ENCODE assay signal across 22 cellular contexts in genomic region chr9:90394866-90395265, GRCh38.
"Had no signal": no experiment of that assay in that cellular context is flagged by ENCODE, and none has a peak within 500 bp of the region (broad histone marks: within the 10 kb centered on the region; RNA-seq: fewer than 3 reads in every experiment).

No MANE protein-coding gene starts in this region.

- H3K9me3 Mint-ChIP-seq: activated naive CD4-positive, alpha-beta T cell treated with anti-CD3 and anti-CD28 coated beads, Interleukin-2, amount 50 U/mL, for 72 hours; activated naive CD8-positive, alpha-beta T cell treated with anti-CD3 and anti-CD28 coated beads, Interleukin-2, amount 50 U/mL, for 24 hours; activated T-cell treated with anti-CD3 and anti-CD28 coated beads, Interleukin-2, amount 50 U/mL, for 4 hours; T-helper 1 cell treated with Interleukin-12 subunit alpha and Interleukin-12 subunit beta and Interleukin-4 antibody, amounts not matched to agents 30 μg/mL and 1 μg/mL, for 36 hours; WTC11 had no signal

- H3K36me3 ChIP-seq: ascending aorta had no signal

- DNase-seq: activated CD4-positive, alpha-beta T cell treated with anti-CD3 and anti-CD28 coated beads for 48 hours; activated CD4-positive, alpha-beta T cell treated with anti-CD3 and anti-CD28 coated beads, Interleukin-2, amount 50 U/mL, for 4 hours; activated CD4-positive, CD25-positive, alpha-beta regulatory T cell treated with anti-CD3 and anti-CD28 coated beads, Interleukin-2, amount 50 U/mL, for 72 hours; activated effector memory CD4-positive, alpha-beta T cell treated with anti-CD3 and anti-CD28 coated beads, Interleukin-2, amount 50 U/mL, for 16 hours; activated naive CD4-positive, alpha-beta T cell treated with Interleukin-2 at 50 U/mL for 16 hours; activated naive CD8-positive, alpha-beta T cell treated with anti-CD3 and anti-CD28 coated beads, Interleukin-2, amount 50 U/mL, for 24 hours; activated T-cell treated with anti-CD3 and anti-CD28 coated beads, Interleukin-2, amount 50 U/mL, for 4 hours; amniotic stem cell; body of pancreas; Karpas-422; NCI-H1105 treated with DMSO at 0.1 percent for 48 hours; NCI-H1436 treated with DMSO at 0.1 percent for 48 hours; NCI-H187; NCI-H2081; NCI-H510A treated with DMSO at 0.1 percent for 48 hours; NCI-H69; NK-92 treated with Interleukin-12 subunit alpha and Interleukin-12 subunit beta, amount 100 ng/mL, for 24 hours; SHP77 treated with DMSO at 0.1 percent for 48 hours had no signal

- H3K27ac Mint-ChIP-seq: activated naive CD4-positive, alpha-beta T cell treated with anti-CD3 and anti-CD28 coated beads, Interleukin-2, amount 50 U/mL, for 72 hours; activated naive CD8-positive, alpha-beta T cell treated with anti-CD3 and anti-CD28 coated beads, Interleukin-2, amount 50 U/mL, for 24 hours; T-helper 1 cell treated with Interleukin-12 subunit alpha and Interleukin-12 subunit beta and Interleukin-4 antibody, amounts not matched to agents 30 μg/mL and 1 μg/mL, for 36 hours; WTC11 had no signal

- H3K27ac ChIP-seq: ascending aorta, body of pancreas had no signal

- H3K27me3 ChIP-seq: ascending aorta, body of pancreas had no signal

- H3K36me3 Mint-ChIP-seq: activated naive CD4-positive, alpha-beta T cell treated with anti-CD3 and anti-CD28 coated beads, Interleukin-2, amount 50 U/mL, for 72 hours; WTC11 had no signal

- H3K4me1 Mint-ChIP-seq: activated naive CD8-positive, alpha-beta T cell treated with anti-CD3 and anti-CD28 coated beads, Interleukin-2, amount 50 U/mL, for 24 hours had no signal

- H3K4me3 ChIP-seq: ascending aorta, body of pancreas had no signal

- H3K4me1 ChIP-seq: ascending aorta, body of pancreas had no signal

- ATAC-seq: activated naive CD4-positive, alpha-beta T cell treated with anti-CD3 and anti-CD28 coated beads, Interleukin-2, amount 50 U/mL, for 72 hours; activated naive CD8-positive, alpha-beta T cell treated with anti-CD3 and anti-CD28 coated beads, Interleukin-2, amount 50 U/mL, for 24 hours; activated T-cell treated with anti-CD3 and anti-CD28 coated beads, Interleukin-2, amount 50 U/mL, for 4 hours; body of pancreas; WTC11 had no signal

- H3K9me3 ChIP-seq: ascending aorta, body of pancreas had no signal

- H3K4me3 Mint-ChIP-seq: activated naive CD8-positive, alpha-beta T cell treated with anti-CD3 and anti-CD28 coated beads, Interleukin-2, amount 50 U/mL, for 24 hours; activated T-cell treated with anti-CD3 and anti-CD28 coated beads, Interleukin-2, amount 50 U/mL, for 4 hours; T-helper 1 cell treated with Interleukin-12 subunit alpha and Interleukin-12 subunit beta and Interleukin-4 antibody, amounts not matched to agents 30 μg/mL and 1 μg/mL, for 36 hours; WTC11 had no signal
